ENCODE assay signal across 1 cellular context in genomic region chr7:33711231-33712019, GRCh38.
TF ChIP-seq lines count a peak whose summit lies in the region.

No MANE protein-coding gene starts in this region.

TF ChIP-seq in HepG2, 621 proteins besides CTCF, POLR2A, EP300 and RAD21 (continued from another document):
- TF ChIP-seq PLSCR1 (CRISPR knock-in tag; IDR thresholded peaks at IDR 0.05; ENCODE audit: borderline replicate concordance) (no peak), IRX3 (CRISPR knock-in tag; IDR thresholded peaks at IDR 0.05; ENCODE audit: borderline replicate concordance, low read depth) (no peak)
